ENCODE assay signal across 18 cellular contexts in genomic region chr5:107514305-107514704, GRCh38.
A peak's percentile ranks its signal among the peaks of the same experiment; 100 is the strongest.
DNase-seq lines count a peak whose midpoint lies in the region; ATAC-seq, FAIRE-seq and TF ChIP-seq lines count a peak whose summit lies in the region.
"Had no signal": no experiment of that assay in that cellular context is flagged by ENCODE, and none has a peak within 500 bp of the region (broad histone marks: within the 10 kb centered on the region; RNA-seq: fewer than 3 reads in every experiment).

No MANE protein-coding gene starts in this region.

- H3K9me2 ChIP-seq in SU-DHL-6 (replicated peaks; ENCODE audit: insufficient read depth, low read length), result no peaks in the 10 kb centered on the region

- peak overlapping the region; percentile 64 for H3K4me2 ChIP-seq in SU-DHL-6 (ENCODE audit: low read depth, low read length, poor library complexity, severe bottlenecking)

- in situ Hi-C loops in ACHN (cut with HindIII; ENCODE audit: low pct_ligation_motif_present, low pct_unique_long_range_greater_than_20kb, low sequenced_read_pairs), result no loop called here

- DNase-seq in fibroblast of pulmonary artery (ENCODE audit: low read depth) (peak; percentile 22), urothelium cell line (ENCODE audit: low spot score) (peak; percentile 44), ACHN (no peak), cerebellar cortex (ENCODE audit: low spot score) (no peak), sciatic nerve (ENCODE audit: low spot score) (no peak)
- DNase-seq: activated CD4-positive, alpha-beta T cell treated with anti-CD3 and anti-CD28 coated beads for 48 hours; activated CD8-positive, alpha-beta memory T cell treated with anti-CD3 and anti-CD28 coated beads, Interleukin-2, amount 50 U/mL, for 48 hours; activated naive CD4-positive, alpha-beta T cell; effector CD8-positive, alpha-beta T cell; Karpas-422; left ventricle myocardium superior; NCI-H1694 treated with DMSO at 0.1 percent for 48 hours; NCI-H510A; posterior cingulate gyrus; stimulated activated naive B cell treated with anti-CD40 and anti-IgM and Interleukin-4, amounts not matched to agents 10 μg/mL and 1 μg/mL and 100 μg/mL, for 72 hours; T1000 had no signal

- peaks cover 35% of the 10 kb centered on the region for H3K4me1 ChIP-seq in HEK293 (ENCODE audit: control insufficient read depth, insufficient read depth, low read length)

- CTCF ChIA-PET in HEK293 (lab: Yijun Ruan, JAX), result no interaction called here

- H3K36me3 ChIP-seq in HEK293 (ENCODE audit: control insufficient read depth in 2 of 2, insufficient read depth in 1 of 2, low read length in 2 of 2), result no peaks in the 10 kb centered on the region
- no peaks in the 10 kb centered on the region for H3K36me3 ChIP-seq in SU-DHL-6 (ENCODE audit: low read length)

- H3K9ac ChIP-seq in SU-DHL-6 (ENCODE audit: low read length), result peak overlapping the region; percentile 48

- no peaks in the 10 kb centered on the region for H3K27me3 ChIP-seq in SU-DHL-6 (ENCODE audit: low read length)

- TF ChIP-seq CTCF in HEK293 (tag by site-specific recombination; IDR thresholded peaks at IDR 0.05), result no peak
- TF ChIP-seq CTCF in SU-DHL-6 (IDR thresholded peaks at IDR 0.05; ENCODE audit: insufficient read depth, low read length, poor library complexity, severe bottlenecking), result no peak
- no peak for TF ChIP-seq CTCF in fibroblast of pulmonary artery (IDR thresholded peaks at IDR 0.05; ENCODE audit: low read length, missing control alignments)

- H3K79me2 ChIP-seq in SU-DHL-6 (ENCODE audit: insufficient read depth, low read length), result no peaks in the 10 kb centered on the region

- H3K9me3 ChIP-seq in HEK293 (ENCODE audit: control insufficient read depth, insufficient read depth, low read depth, low read length) (no peaks in the 10 kb centered on the region), SU-DHL-6 (ENCODE audit: insufficient read depth, low read length) (no peaks in the 10 kb centered on the region)

- peak; percentile 42 for FAIRE-seq in urothelium cell line (lab: Jason Lieb, UNC)

- H3K27ac ChIP-seq in HEK293 (ENCODE audit: extremely low read depth, low read depth, low read length) (0 out of 2 replicates have a peak overlapping the region, but pooled peaks have one; percentile 26), SU-DHL-6 (ENCODE audit: low read depth, low read length) (peak overlapping the region; percentile 98)

- no peak for ATAC-seq in sciatic nerve
- ATAC-seq: left ventricle myocardium superior; stimulated activated naive B cell treated with anti-CD40 and anti-IgM and Interleukin-4, amounts not matched to agents 10 μg/mL and 1 μg/mL and 100 μg/mL, for 72 hours had no signal

- intact Hi-C loops in sciatic nerve (cut with DNase I), result no loop called here

- peak overlapping the region; percentile 82 for H2AFZ ChIP-seq in SU-DHL-6 (ENCODE audit: low read depth, low read length, severe bottlenecking)

- no peak overlapping the region for H3K4me3 ChIP-seq in HEK293 (ENCODE audit: low read depth, low read length)
- H3K4me3 ChIP-seq in SU-DHL-6 (ENCODE audit: insufficient read depth, low read length, poor library complexity, severe bottlenecking), result peak overlapping the region; percentile 10
- H3K4me3 ChIP-seq in fibroblast of pulmonary artery (replicated peaks; ENCODE audit: low read depth, low read length), result no peak overlapping the region

- no peaks in the 10 kb centered on the region for H4K20me1 ChIP-seq in SU-DHL-6 (ENCODE audit: low read depth, low read length)

- peaks cover 30% of the 10 kb centered on the region for H3F3A ChIP-seq in SU-DHL-6 (ENCODE audit: insufficient read depth)

- POLR2A ChIA-PET in HEK293 (lab: Yijun Ruan, JAX), result no interaction called here

TF ChIP-seq in HEK293, 187 proteins besides CTCF, POLR2A, EP300 and RAD21:
- TF ChIP-seq ZNF513 (tag by site-specific recombination; IDR thresholded peaks at IDR 0.05), result no peak
- TF ChIP-seq ZNF148 (tag by site-specific recombination; IDR thresholded peaks at IDR 0.05; ENCODE audit: borderline replicate concordance), result no peak
- no peak for TF ChIP-seq ZIC2 (tag by site-specific recombination; IDR thresholded peaks at IDR 0.05)
TF ChIP-seq in HEK293: peak in this region for 0.

Comparison
In these comparisons a context has a peak if more than half of its experiments do, and no peak if none do; other contexts are left out.
1. DNase-seq: peak in fibroblast of pulmonary artery (single experiment) and urothelium cell line (single experiment); none in ACHN (single experiment), cerebellar cortex (single experiment) and sciatic nerve (single experiment).